ENCODE assay signal across 8 cellular contexts in the genomic region with DNA sequence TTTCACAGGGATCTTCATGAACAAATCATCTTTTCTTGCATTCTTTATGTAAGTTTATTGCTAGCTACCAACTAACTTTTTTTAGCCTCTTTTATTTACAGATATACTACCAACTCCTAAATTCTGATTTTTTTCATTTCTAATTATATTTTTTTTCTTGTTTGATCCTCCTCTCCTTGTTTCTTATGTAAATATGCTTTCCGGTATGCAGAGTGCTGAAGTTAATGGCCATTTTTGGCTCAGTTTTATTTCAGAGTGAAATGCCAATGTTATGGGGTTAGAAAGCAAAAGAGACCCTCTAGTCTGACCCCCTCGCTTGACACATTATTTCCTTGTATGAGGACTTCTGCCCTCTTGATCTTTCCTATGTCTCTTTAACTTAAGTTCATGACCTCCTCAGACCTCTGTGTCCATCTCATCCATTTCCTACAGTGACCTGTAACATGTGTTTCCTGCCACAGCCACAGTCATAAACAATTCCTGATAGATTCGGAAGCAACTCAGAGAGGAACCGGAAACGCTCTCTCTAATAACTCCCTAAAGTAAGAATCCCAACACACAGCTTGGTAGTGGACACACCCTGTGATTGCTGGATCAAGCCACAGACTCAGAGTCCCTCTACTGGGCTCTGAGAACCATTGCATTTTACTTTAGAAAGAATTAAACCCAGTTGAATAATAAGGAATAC. TPM values are rescaled to one million over a fixed set of nuclear protein-coding genes. Genes with fewer than 3 reads are reported as not detected.
DNase-seq lines count a peak whose midpoint lies in the region; ATAC-seq and TF ChIP-seq lines count a peak whose summit lies in the region.

No MANE protein-coding gene starts in this region.

- ATAC-seq in left lobe of liver (peak; percentile 93), HG03460 (IDR thresholded peaks at IDR 0.05; ENCODE audit: unreplicated experiment) (no peak), HG03521 (IDR thresholded peaks at IDR 0.05; ENCODE audit: unreplicated experiment) (no peak)

- no peak overlapping the region for H3K4me3 ChIP-seq in uterus

- H3K9me3 ChIP-seq in uterus: no peaks in the 10 kb centered on the region

- no peaks in the 10 kb centered on the region for H3K36me3 ChIP-seq in uterus

- intact Hi-C loops in uterus (cut with DNase I; ENCODE audit: low total_unique reads): loop anchor here (5.0 kb wide), 1 partner anchor 86 kb away; a partner anchor contains a TSS

- no peak for TF ChIP-seq POLR2A in uterus (IDR thresholded peaks at IDR 0.05)

- peaks cover 0 to 4% of the 10 kb centered on the region in 2 donors for H3K4me1 ChIP-seq in uterus

- TF ChIP-seq CTCF in uterus (IDR thresholded peaks at IDR 0.05): peak; percentile 73 to 85 (median 78)

- peak overlapping the region; percentile 38 to 58 for H3K27ac ChIP-seq in uterus

- no peaks in the 10 kb centered on the region for H3K27me3 ChIP-seq in uterus

- DNase-seq in GM04503 (ENCODE audit: low read depth) (peak; percentile 58), NCI-H524 treated with DMSO at 0.1 percent for 48 hours (lab: John Stamatoyannopoulos, UW) (peak; percentile 48), cerebellum (ENCODE audit: low spot score) (peak; percentile 80), left lobe of liver (ENCODE audit: low spot score) (no peak), uterus (peak; percentile 34 to 68)
- no peak for DNase-seq in activated naive CD4-positive, alpha-beta T cell treated with anti-CD3 and anti-CD28 coated beads, Interleukin-2, amount 50 U/mL, for 16 hours

RNA-seq across cellular contexts. Expression of a gene that starts 42.9 kb away (rescaled TPM):
- total RNA-seq in cerebellum (6.1 TPM), left lobe of liver (2.6 TPM), uterus (10 to 100 TPM in 3 of 4 donors, 1 to 10 TPM in 1; 5.3 to 26.9 (median 24.6) TPM)

Comparison
In these comparisons a context has a peak if more than half of its experiments do, and no peak if none do; other contexts are left out.
1. DNase-seq: peak in GM04503 (single experiment), NCI-H524 treated with DMSO at 0.1 percent for 48 hours (single experiment), cerebellum (single experiment) and uterus (2 of 2); none in left lobe of liver (single experiment) and activated naive CD4-positive, alpha-beta T cell treated with anti-CD3 and anti-CD28 coated beads, Interleukin-2, amount 50 U/mL, for 16 hours (single experiment).